ENCODE assay signal across 19 cellular contexts in the genomic region with DNA sequence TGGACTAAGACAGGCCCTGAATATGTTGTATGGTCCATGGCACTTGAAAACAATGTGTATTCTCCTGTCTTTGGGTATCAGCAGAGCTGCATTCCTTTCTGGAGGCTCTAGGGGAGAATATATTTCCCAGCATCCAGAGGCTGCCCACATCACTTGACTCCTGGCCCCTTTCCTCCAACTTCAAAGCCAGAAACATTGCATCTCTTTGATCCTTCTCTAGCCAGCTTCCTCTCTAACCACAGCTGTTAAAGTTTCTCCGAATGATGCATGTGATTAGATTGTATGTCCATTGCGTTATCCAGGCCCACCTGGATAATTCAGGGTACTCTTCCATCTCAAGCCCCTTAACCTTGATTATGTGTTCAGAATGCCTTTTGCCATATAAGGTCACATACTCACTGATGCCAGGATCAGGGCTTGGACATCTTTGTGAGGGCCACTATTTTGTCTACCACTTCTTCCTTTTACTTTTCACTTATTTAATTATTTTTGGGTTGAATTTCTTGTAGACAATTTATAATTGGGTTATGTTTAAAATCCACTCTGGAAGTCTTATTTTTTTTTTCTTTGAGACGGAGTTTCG. TPM values are rescaled to one million over a fixed set of nuclear protein-coding genes. Genes with fewer than 3 reads are reported as not detected.
DNase-seq lines count a peak whose midpoint lies in the region; ATAC-seq, FAIRE-seq and TF ChIP-seq lines count a peak whose summit lies in the region.
"Had no signal": no experiment of that assay in that cellular context is flagged by ENCODE, and none has a peak within 500 bp of the region (broad histone marks: within the 10 kb centered on the region; RNA-seq: fewer than 3 reads in every experiment).

No MANE protein-coding gene starts in this region.

- TF ChIP-seq POLR2A in IMR-90 (IDR thresholded peaks at IDR 0.05; ENCODE audit: low read depth, low read length) (no peak), esophagus muscularis mucosa (IDR thresholded peaks at IDR 0.05; ENCODE audit: low read depth) (no peak), spleen (IDR thresholded peaks at IDR 0.05) (no peak), GM12891 (IDR thresholded peaks at IDR 0.05; ENCODE audit: low read depth, low read length) (no peak)

- TF ChIP-seq EP300 in esophagus muscularis mucosa (IDR thresholded peaks at IDR 0.05), result no peak

- no peak overlapping the region for H2AK5ac ChIP-seq in IMR-90 (ENCODE audit: low read depth, low read length)

- no peak overlapping the region for H3K18ac ChIP-seq in IMR-90 (ENCODE audit: low read depth, low read length)

- no peak for TF ChIP-seq RAD21 in IMR-90 (IDR thresholded peaks at IDR 0.05; ENCODE audit: low read length)

- H2AK9ac ChIP-seq in IMR-90 (replicated peaks; ENCODE audit: low read depth, low read length, poor library complexity), result no peak overlapping the region

- H3K4me1 ChIP-seq in IMR-90 (ENCODE audit: control insufficient read depth, insufficient read depth, low read length), result peaks cover 5% of the 10 kb centered on the region; the same call in 1 of the 2 replicates
- peaks cover 6 to 25% (median 14%) of the 10 kb centered on the region in 4 donors for H3K4me1 ChIP-seq in esophagus muscularis mucosa
- H3K4me1 ChIP-seq in spleen, result peaks cover 15 to 71% (median 48%) of the 10 kb centered on the region in 6 donors

- H3K23ac ChIP-seq in IMR-90 (ENCODE audit: low read depth, low read length), result 0 out of 2 replicates have a peak overlapping the region, but pooled peaks have one; percentile 56

- no peak overlapping the region for H4K5ac ChIP-seq in IMR-90 (ENCODE audit: low read depth, low read length)

- no peak overlapping the region for H4K91ac ChIP-seq in IMR-90 (ENCODE audit: insufficient read depth, low read depth, low read length)

- in situ Hi-C loops in IMR-90 (cut with MboI; ENCODE audit: low sequenced_read_pairs), result loop anchor here (5.0 kb wide), 1 partner anchor 75 kb away; a partner anchor contains a TSS

- H2BK5ac ChIP-seq in IMR-90 (ENCODE audit: low read depth, low read length, poor library complexity, severe bottlenecking), result no peak overlapping the region

- no peak overlapping the region for H3K27ac ChIP-seq in IMR-90 (ENCODE audit: insufficient read depth, low read length)
- H3K27ac ChIP-seq in esophagus muscularis mucosa (replicated peaks in 1 of 4), result no peak overlapping the region
- peak overlapping the region in 5 of 8 donors; percentile 4 to 61 (median 42) for H3K27ac ChIP-seq in spleen
- no peak overlapping the region for H3K27ac ChIP-seq in RWPE1
- H3K27ac ChIP-seq: ascending aorta, epithelial cell of prostate had no signal

- peaks cover 18 to 51% of the 10 kb centered on the region in 2 experiments for H3K79me1 ChIP-seq in IMR-90 (ENCODE audit: low read depth in 1 of 2, low read length in 2 of 2)

- no peak overlapping the region for H3K4ac ChIP-seq in IMR-90 (ENCODE audit: low read depth, low read length)

- no CpG with 5 or more reads among the region's 4 CpGs for WGBS in IMR-90 (ENCODE audit: extremely low coverage in 2 of 2, insufficient read length in 1 of 2), 2 experiments
- 96% methylated on average over 4 of the region's 4 CpGs for WGBS in esophagus muscularis mucosa
- WGBS in spleen, 5 donors, result 81 to 89% (median 85%) methylated on average over 4 of the region's 4 CpGs

- H2BK120ac ChIP-seq in IMR-90 (ENCODE audit: low read depth, low read length), result no peak overlapping the region

- no peak overlapping the region for H3K56ac ChIP-seq in IMR-90 (ENCODE audit: extremely low read depth, insufficient read depth, low read length)

- ATAC-seq in IMR-90 (ENCODE audit: low read depth) (no peak), WTC11 (no peak)
- ATAC-seq: left lung, mucosa of descending colon, sciatic nerve had no signal

- no peak overlapping the region for H3K4me3 ChIP-seq in IMR-90 (ENCODE audit: insufficient read depth, low read depth, low read length)
- H3K4me3 ChIP-seq in esophagus muscularis mucosa, result no peak overlapping the region
- H3K4me3 ChIP-seq in spleen, result no peak overlapping the region
- H3K4me3 ChIP-seq: ascending aorta, left lung, mucosa of descending colon had no signal

- H3K9me3 Mint-ChIP-seq in WTC11, result no peaks in the 10 kb centered on the region
- H3K9me3 Mint-ChIP-seq: activated CD4-positive, alpha-beta T cell treated with anti-CD3 and anti-CD28 coated beads, Interleukin-2, amount 10 ng/mL, durations not matched to agents 7 days and 5 days; HFFc6 had no signal

- H4K8ac ChIP-seq in IMR-90 (ENCODE audit: low read depth in 2 of 2, low read length in 2 of 2), result no peak overlapping the region

- no TSS peak for BruUV-seq in IMR-90 (replicated peaks; lab: Mats Ljungman, UMichigan)

- H3K4me1 Mint-ChIP-seq in WTC11, result peaks cover 63% of the 10 kb centered on the region

- H2BK20ac ChIP-seq in IMR-90 (ENCODE audit: low read depth, low read length), result no peak overlapping the region

- no peaks in the 10 kb centered on the region for H3K27me3 Mint-ChIP-seq in WTC11 (ENCODE audit: low read depth)
- H3K27me3 Mint-ChIP-seq: activated CD4-positive, alpha-beta T cell treated with anti-CD3 and anti-CD28 coated beads, Interleukin-2, amount 10 ng/mL, durations not matched to agents 7 days and 5 days had no signal

- H3K9me3 ChIP-seq in IMR-90 (ENCODE audit: control insufficient read depth, insufficient read depth, low read length) (no peaks in the 10 kb centered on the region), esophagus muscularis mucosa (no peaks in the 10 kb centered on the region), spleen (no peaks in the 10 kb centered on the region)
- H3K9me3 ChIP-seq: ascending aorta, left lung, mucosa of descending colon had no signal

- TF ChIP-seq CTCF in IMR-90 (conservative IDR thresholded peaks at IDR 0.05; ENCODE audit: low read depth, low read length) (no peak), WTC11 (IDR thresholded peaks at IDR 0.05) (no peak), esophagus muscularis mucosa (IDR thresholded peaks at IDR 0.05) (no peak), spleen (IDR thresholded peaks at IDR 0.05 in 8 of 11, conservative IDR thresholded peaks at IDR 0.05 in 3 of 11) (no peak), RWPE1 (conservative IDR thresholded peaks at IDR 0.05; ENCODE audit: low read depth) (no peak)

- no peak for FAIRE-seq in GM12891 (lab: Jason Lieb, UNC)

- H3K27ac Mint-ChIP-seq in WTC11, result no peak overlapping the region; the same call in 1 of the 2 replicates
- H3K27ac Mint-ChIP-seq: activated CD4-positive, alpha-beta T cell treated with anti-CD3 and anti-CD28 coated beads, Interleukin-2, amount 10 ng/mL, durations not matched to agents 7 days and 5 days had no signal

- no peak overlapping the region for H2AFZ ChIP-seq in IMR-90 (replicated peaks; ENCODE audit: low read length, poor library complexity)

- H3K9me1 ChIP-seq in IMR-90 (ENCODE audit: insufficient read depth, low read length), result peaks cover 11% of the 10 kb centered on the region

- CTCF ChIA-PET in IMR-90 (lab: Yijun Ruan, JAX), result no interaction called here
- CTCF ChIA-PET in WTC11 (lab: Charles Lee), result interaction anchor here (0.5 kb wide), 1 partner anchor 282 kb away, joined by 3 read pairs; no protein-coding TSS in a partner anchor
- CTCF ChIA-PET in RWPE1 (lab: Yijun Ruan, JAX), result interaction anchor here (0.7 kb wide), 1 partner anchor 82 kb away, joined by 5 read pairs; no protein-coding TSS in a partner anchor

- H2BK15ac ChIP-seq in IMR-90 (ENCODE audit: low read depth, low read length), result no peak overlapping the region

- H3K36me3 Mint-ChIP-seq in WTC11, result no peaks in the 10 kb centered on the region

- peaks cover 41% of the 10 kb centered on the region for H4K20me1 ChIP-seq in IMR-90 (ENCODE audit: insufficient read depth, low read length)

- H3K14ac ChIP-seq in IMR-90 (replicated peaks; ENCODE audit: low read depth, low read length), result peak overlapping the region; percentile 39; the same call in 1 of the 2 replicates

- peak overlapping the region; percentile 5; the same call in 1 of the 2 replicates for H3K4me3 Mint-ChIP-seq in WTC11
- H3K4me3 Mint-ChIP-seq: activated CD4-positive, alpha-beta T cell treated with anti-CD3 and anti-CD28 coated beads, Interleukin-2, amount 10 ng/mL, durations not matched to agents 7 days and 5 days; HFFc6 had no signal

- POLR2A ChIA-PET in IMR-90 (lab: Charles Lee; ENCODE audit: unreplicated experiment), result no interaction called here
- POLR2A ChIA-PET in WTC11 (lab: Charles Lee), result no interaction called here
- POLR2A ChIA-PET in RWPE1 (lab: Yijun Ruan, JAX; ENCODE audit: low non-redundant PET), result no interaction called here

- H3K27me3 ChIP-seq in IMR-90 (ENCODE audit: control insufficient read depth, insufficient read depth, low read length) (no peaks in the 10 kb centered on the region), esophagus muscularis mucosa (no peaks in the 10 kb centered on the region), spleen (replicated peaks in 1 of 7) (no peaks in the 10 kb centered on the region)
- H3K27me3 ChIP-seq: ascending aorta, left lung had no signal

- H3K9ac ChIP-seq in IMR-90 (ENCODE audit: low read depth, low read length), result no peak overlapping the region

- intact Hi-C loops in IMR-90 (cut with micrococcal nuclease) (no loop called here), esophagus muscularis mucosa (cut with DNase I) (no loop called here), spleen (cut with DNase I; ENCODE audit: low total_unique reads) (no loop called here)

- H3K36me3 ChIP-seq in IMR-90 (ENCODE audit: control insufficient read depth, insufficient read depth, low read length) (peaks cover 1% of the 10 kb centered on the region; the same call in 1 of the 2 replicates), esophagus muscularis mucosa (peaks cover 0 to 4% (median 0%) of the 10 kb centered on the region in 4 donors), spleen (peaks cover 0 to 7% (median 2%) of the 10 kb centered on the region in 6 donors)
- H3K36me3 ChIP-seq: left lung had no signal

- DNase-seq in IMR-90, result no peak
- DNase-seq in WTC11 (ENCODE audit: low spot score), result no peak
- DNase-seq in esophagus muscularis mucosa (ENCODE audit: extremely low spot score), result peak; percentile 42
- no peak for DNase-seq in spleen
- DNase-seq in GM12891 (ENCODE audit: insufficient read length, low spot score), result no peak
- DNase-seq in RWPE1 (ENCODE audit: low spot score), result no peak
- no peak for DNase-seq in NCI-H1436 (lab: John Stamatoyannopoulos, UW)
- DNase-seq: activated CD4-positive, alpha-beta T cell treated with anti-CD3 and anti-CD28 coated beads, Interleukin-2, amount 10 ng/mL, durations not matched to agents 7 days and 5 days; activated CD8-positive, alpha-beta memory T cell treated with anti-CD3 and anti-CD28 coated beads, Interleukin-2, amount 50 U/mL, for 48 hours; activated gamma-delta T cell treated with Interleukin-2 at 50 U/mL for 16 hours; foreskin melanocyte; HFFc6; left lung; mucosa of descending colon; NCI-H1417 treated with DMSO at 0.1 percent for 48 hours; stimulated activated CD4-positive, alpha-beta T cell treated with anti-CD3 and anti-CD28 coated beads, Interleukin-1b, Interleukin-23, amount 100 ng/mL, for 48 hours had no signal

- dilution Hi-C loops in IMR-90 (cut with HindIII; ENCODE audit: low sequenced_read_pairs, unreplicated experiment), result no loop called here

- no peak overlapping the region for H3K4me2 ChIP-seq in IMR-90 (ENCODE audit: low read depth, low read length)

RNA-seq across cellular contexts. Expression of a gene that starts 5.3 kb away (rescaled TPM):
- 47.5 and 51.7 TPM in 2 replicates for total RNA-seq in IMR-90 (2012; rRNA removed)
- 28.2 and 31.2 TPM in 2 replicates for polyA plus RNA-seq in IMR-90 (2012; rRNA removed)
- 6.2 and 8.3 TPM in 2 replicates for polyA plus RNA-seq in IMR-90 (2012; cell fraction: cytosol; rRNA removed)
- polyA plus RNA-seq in IMR-90 (2012; cell fraction: nucleus; rRNA removed; ENCODE audit: low replicate concordance), result 7.3 and 53.9 TPM in 2 replicates
- total RNA-seq in WTC11 (2021), result 68.7 to 80.8 TPM (median 80.6 TPM) in 3 replicates
- total RNA-seq in esophagus muscularis mucosa, result 10 to 100 TPM; 13.9 to 18.8 (median 18.2) TPM
- 10 to 100 TPM; 37.1 to 52.6 (median 39.8) TPM for total RNA-seq in spleen
- 10 to 100 TPM; 25.8 to 41.5 (median 31.6) TPM for polyA plus RNA-seq in spleen
- polyA plus RNA-seq in GM12891 (2012; ENCODE audit: low read depth, missing spikeins), result 31.6 TPM

RNA-seq across cellular contexts. Expression of a gene that starts 22.6 kb away (rescaled TPM):
- total RNA-seq in IMR-90 (2012; rRNA removed) (0.36 and 0.83 TPM in 2 replicates), WTC11 (2021) (1.6 to 3.3 TPM (median 1.7 TPM) in 3 replicates), esophagus muscularis mucosa (1 to 10 TPM; 1.2 to 2.9 (median 2.1) TPM), spleen (10 to 100 TPM in 2 of 7 donors, 1 to 10 TPM in 5; 3.0 to 13.4 (median 9.6) TPM)
- polyA plus RNA-seq in IMR-90 (2012; rRNA removed) (0.50 and 0.51 TPM in 2 replicates), spleen (1 to 10 TPM; 2.8 to 4.0 (median 3.4) TPM)
- polyA plus RNA-seq in IMR-90 (2012; cell fraction: cytosol; rRNA removed), result 0.01 and 0.10 TPM in 2 replicates
- 0.29 and 1.3 TPM in 2 replicates for polyA plus RNA-seq in IMR-90 (2012; cell fraction: nucleus; rRNA removed; ENCODE audit: low replicate concordance)
- 0.35 TPM for polyA plus RNA-seq in GM12891 (2012; ENCODE audit: low read depth, missing spikeins)

Comparison
In these comparisons a context has a peak if more than half of its experiments do, and no peak if none do; other contexts are left out.
1. H3K27ac ChIP-seq: peak in spleen (5 of 8); none in IMR-90 (single experiment), esophagus muscularis mucosa (0 of 4) and RWPE1 (single experiment).